1 cellular context compared by ENCODE assay signal in genomic region chr1:198156111-198156744, GRCh38.
TF ChIP-seq lines count a peak whose summit lies in the region.

No MANE protein-coding gene starts in this region.

TF ChIP-seq in HepG2, 621 proteins besides CTCF, POLR2A, EP300 and RAD21 (continued from another document and continues in another):
- TF ChIP-seq ZHX1 (CRISPR knock-in tag; IDR thresholded peaks at IDR 0.05; ENCODE audit: low read depth) (no peak), ZNF607 (CRISPR knock-in tag; IDR thresholded peaks at IDR 0.05; ENCODE audit: borderline replicate concordance) (peak; percentile 15; the same call in 1 of the 2 replicates), SNAPC2 (CRISPR knock-in tag; IDR thresholded peaks at IDR 0.05) (0 out of 2 replicates have a peak, but pooled peaks have one; percentile 17), ZNF362 (CRISPR knock-in tag; IDR thresholded peaks at IDR 0.05; ENCODE audit: borderline replicate concordance) (peak; percentile 49; the same call in 1 of the 2 replicates), HMGXB3 (CRISPR knock-in tag; IDR thresholded peaks at IDR 0.05; ENCODE audit: borderline replicate concordance) (peak; percentile 7; the same call in 1 of the 2 replicates), ARID3A (IDR thresholded peaks at IDR 0.05; ENCODE audit: low read depth, low read length) (0 out of 2 replicates have a peak, but pooled peaks have one; percentile 40), HOMEZ (CRISPR knock-in tag; IDR thresholded peaks at IDR 0.05; ENCODE audit: low read depth) (0 out of 2 replicates have a peak, but pooled peaks have one; percentile 19), ZNF335 (CRISPR knock-in tag; IDR thresholded peaks at IDR 0.05) (no peak), SMC3 (IDR thresholded peaks at IDR 0.05; ENCODE audit: low read length) (peak; percentile 53), ZFP82 (CRISPR knock-in tag; IDR thresholded peaks at IDR 0.05; ENCODE audit: borderline replicate concordance) (0 out of 2 replicates have a peak, but pooled peaks have one; percentile 14), HNF1B (CRISPR knock-in tag; IDR thresholded peaks at IDR 0.05) (peak; percentile 36; the same call in 1 of the 2 replicates), ZNF235 (CRISPR knock-in tag; IDR thresholded peaks at IDR 0.05; ENCODE audit: borderline replicate concordance) (no peak), MAZ (IDR thresholded peaks at IDR 0.05; ENCODE audit: borderline replicate concordance, low read depth, low read length) (no peak), MAZ (CRISPR knock-in tag; IDR thresholded peaks at IDR 0.05; ENCODE audit: low read depth) (0 out of 2 replicates have a peak, but pooled peaks have one; percentile 3), DMAP1 (CRISPR knock-in tag; IDR thresholded peaks at IDR 0.05) (peak; percentile 1; the same call in 1 of the 2 replicates), STAG1 (CRISPR knock-in tag; IDR thresholded peaks at IDR 0.05) (peak; percentile 55), ELF1 (CRISPR knock-in tag; IDR thresholded peaks at IDR 0.05) (0 out of 2 replicates have a peak, but pooled peaks have one; percentile 2), NR2F1 (CRISPR knock-in tag; IDR thresholded peaks at IDR 0.05) (no peak), ATF1 (CRISPR knock-in tag; IDR thresholded peaks at IDR 0.05) (0 out of 2 replicates have a peak, but pooled peaks have one; percentile 48), CHD4 (IDR thresholded peaks at IDR 0.05; ENCODE audit: borderline replicate concordance, low read length) (0 out of 2 replicates have a peak, but pooled peaks have one; percentile 23), BRD4 (CRISPR knock-in tag; IDR thresholded peaks at IDR 0.05) (no peak), KDM1A (CRISPR knock-in tag; IDR thresholded peaks at IDR 0.05) (no peak), ZC3H13 (CRISPR knock-in tag; IDR thresholded peaks at IDR 0.05) (no peak), ZNF18 (CRISPR knock-in tag; IDR thresholded peaks at IDR 0.05; ENCODE audit: insufficient replicate concordance) (no peak), GATAD2A (CRISPR knock-in tag; IDR thresholded peaks at IDR 0.05) (peak; percentile 49), SRSF4 (IDR thresholded peaks at IDR 0.05; ENCODE audit: low read depth, low read length, poor library complexity, severe bottlenecking) (no peak), ARID2 (CRISPR knock-in tag; IDR thresholded peaks at IDR 0.05; ENCODE audit: borderline replicate concordance) (peak; percentile 58; the same call in 1 of the 2 replicates), TBL1XR1 (IDR thresholded peaks at IDR 0.05; ENCODE audit: borderline replicate concordance, low read length, partially characterized antibody) (no peak), SAP130 (CRISPR knock-in tag; IDR thresholded peaks at IDR 0.05; ENCODE audit: low read depth) (peak; percentile 19; the same call in 1 of the 2 replicates), SOX6 (IDR thresholded peaks at IDR 0.05) (no peak), SOX6 (CRISPR knock-in tag; IDR thresholded peaks at IDR 0.05) (no peak), GATAD1 (CRISPR knock-in tag; IDR thresholded peaks at IDR 0.05) (peak; percentile 2; the same call in 1 of the 2 replicates), ZNF317 (CRISPR knock-in tag; IDR thresholded peaks at IDR 0.05) (0 out of 2 replicates have a peak, but pooled peaks have one; percentile 18), PRPF4 (IDR thresholded peaks at IDR 0.05; ENCODE audit: low read depth, low read length, poor library complexity, severe bottlenecking) (no peak), THAP7 (CRISPR knock-in tag; IDR thresholded peaks at IDR 0.05) (no peak), GPN1 (CRISPR knock-in tag; IDR thresholded peaks at IDR 0.05; ENCODE audit: borderline replicate concordance) (no peak), ISL2 (CRISPR knock-in tag; IDR thresholded peaks at IDR 0.05) (no peak), ARID5B (CRISPR knock-in tag; IDR thresholded peaks at IDR 0.05) (peak; percentile 6; the same call in 1 of the 2 replicates), KLF16 (CRISPR knock-in tag; IDR thresholded peaks at IDR 0.05) (0 out of 4 replicates have a peak, but pooled peaks of 1 of the 2 experiments have one; percentile 10), MTA3 (CRISPR knock-in tag; IDR thresholded peaks at IDR 0.05) (no peak), TEAD3 (CRISPR knock-in tag; optimal IDR thresholded peaks at IDR 0.05; ENCODE audit: borderline replicate concordance) (peak; percentile 47), ZNF160 (CRISPR knock-in tag; IDR thresholded peaks at IDR 0.05) (no peak)
